ENCODE assay signal across 1 cellular context in genomic region chr7:53426145-53426750, GRCh38.
TF ChIP-seq lines count a peak whose summit lies in the region.

No MANE protein-coding gene starts in this region.

TF ChIP-seq in GM23338, 12 proteins besides CTCF, POLR2A, EP300 and RAD21 (continued from another document):
- TF ChIP-seq ZNF462 (CRISPR knock-in tag; IDR thresholded peaks at IDR 0.05) (no peak), POLR2AphosphoS5 (IDR thresholded peaks at IDR 0.05; ENCODE audit: low read depth) (no peak), STAT1 (IDR thresholded peaks at IDR 0.05; ENCODE audit: unreplicated experiment) (no peak), ETS1 (IDR thresholded peaks at IDR 0.05) (no peak), EZH2phosphoT487 (IDR thresholded peaks at IDR 0.05; ENCODE audit: unreplicated experiment) (no peak), ZNF331 (CRISPR knock-in tag; IDR thresholded peaks at IDR 0.05; ENCODE audit: low read depth) (no peak), NANOG (IDR thresholded peaks at IDR 0.05; ENCODE audit: borderline replicate concordance) (no peak), EZH2 (IDR thresholded peaks at IDR 0.05; ENCODE audit: low read depth, unreplicated experiment) (no peak), JUNB (IDR thresholded peaks at IDR 0.05; ENCODE audit: unreplicated experiment) (no peak), REST (IDR thresholded peaks at IDR 0.05; ENCODE audit: unreplicated experiment) (no peak)
